ENCODE assay signal across 11 cellular contexts in the genomic region with DNA sequence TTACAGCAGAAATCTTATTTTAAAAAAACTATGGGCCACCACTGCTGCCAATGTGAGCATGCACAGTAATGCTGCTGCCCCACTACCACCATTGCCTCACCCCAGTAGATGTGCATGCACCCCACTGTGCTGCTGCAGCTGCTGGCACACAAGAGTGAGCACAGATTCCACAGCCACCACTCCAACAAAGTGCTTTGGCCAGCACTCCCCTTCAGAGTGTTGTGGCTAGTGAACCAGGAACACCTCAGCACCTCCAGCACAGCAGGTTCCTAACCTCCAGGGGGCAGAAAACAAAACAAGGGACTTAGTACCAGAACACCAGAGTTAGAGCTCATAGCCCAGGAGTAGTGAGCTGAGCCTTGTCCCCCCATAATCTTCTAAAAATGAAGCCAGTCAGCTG.
A peak's percentile ranks its signal among the peaks of the same experiment; 100 is the strongest.
DNase-seq lines count a peak whose midpoint lies in the region; ATAC-seq, FAIRE-seq and TF ChIP-seq lines count a peak whose summit lies in the region.
"Had no signal": no experiment of that assay in that cellular context is flagged by ENCODE, and none has a peak within 500 bp of the region (broad histone marks: within the 10 kb centered on the region; RNA-seq: fewer than 3 reads in every experiment).

No MANE protein-coding gene starts in this region.

- no peaks in the 10 kb centered on the region for H3K27me3 Mint-ChIP-seq in type B pancreatic cell
- H3K27me3 Mint-ChIP-seq: B cell had no signal

- intact Hi-C loops in HepG2 (cut with micrococcal nuclease; ENCODE audit: unreplicated experiment) (no loop called here), right lobe of liver (cut with DNase I) (no loop called here)

- no peak overlapping the region for H3K27ac ChIP-seq in HepG2 (ENCODE audit: extremely low read length, insufficient read depth, low read length)
- no peak overlapping the region for H3K27ac ChIP-seq in right lobe of liver
- H3K27ac ChIP-seq in OCI-LY1 (ENCODE audit: low read depth, low read length, poor library complexity, severe bottlenecking), result no peak overlapping the region

- TF ChIP-seq RAD21 in HepG2 (CRISPR knock-in tag; IDR thresholded peaks at IDR 0.05), result no peak

- H3K9ac ChIP-seq in HepG2 (ENCODE audit: insufficient read depth, low read depth, low read length) (no peak overlapping the region), OCI-LY1 (ENCODE audit: low read length) (no peak overlapping the region)

- TF ChIP-seq EP300 in HepG2 (IDR thresholded peaks at IDR 0.05; ENCODE audit: low read depth in 2 of 2, low read length in 2 of 2), result no peak
- no peak for TF ChIP-seq EP300 in HepG2 (CRISPR knock-in tag; IDR thresholded peaks at IDR 0.05; ENCODE audit: borderline replicate concordance)

- no peaks in the 10 kb centered on the region for H3K36me3 Mint-ChIP-seq in type B pancreatic cell

- H3K9me3 ChIP-seq in HepG2 (ENCODE audit: low read length) (no peaks in the 10 kb centered on the region), right lobe of liver (no peaks in the 10 kb centered on the region), OCI-LY1 (ENCODE audit: low read length) (no peaks in the 10 kb centered on the region)

- H3K27me3 ChIP-seq in HepG2 (ENCODE audit: control insufficient read depth in 1 of 2, insufficient read depth in 2 of 2, low read length in 2 of 2) (no peaks in the 10 kb centered on the region; a peak in 1 of 5 replicates), right lobe of liver (no peaks in the 10 kb centered on the region), OCI-LY1 (ENCODE audit: insufficient read depth, low read length) (no peaks in the 10 kb centered on the region)

- TF ChIP-seq POLR2A in HepG2 (IDR thresholded peaks at IDR 0.05; ENCODE audit: insufficient read depth in 1 of 2, low read depth in 2 of 2, low read length in 2 of 2) (no peak), right lobe of liver (IDR thresholded peaks at IDR 0.05) (no peak), erythroblast (IDR thresholded peaks at IDR 0.05; ENCODE audit: low read length) (no peak)

- no peak overlapping the region for H3K4me3 Mint-ChIP-seq in type B pancreatic cell
- H3K4me3 Mint-ChIP-seq: B cell had no signal

- peak; percentile 19 for DNase-seq in HepG2 (ENCODE audit: low spot score)
- DNase-seq in right lobe of liver, result no peak
- DNase-seq in type B pancreatic cell (ENCODE audit: extremely low spot score, unreplicated experiment), result no peak
- no peak for DNase-seq in NCI-H187 treated with DMSO at 0.1 percent for 48 hours (lab: John Stamatoyannopoulos, UW)
- DNase-seq in germinal center (ENCODE audit: low spot score), result no peak
- DNase-seq in erythroblast (lab: John Stamatoyannopoulos, UW), result no peak
- DNase-seq: activated CD4-positive, CD25-positive, alpha-beta regulatory T cell treated with anti-CD3 and anti-CD28 coated beads, Interleukin-2, amount 50 U/mL, for 72 hours; IMR-90 had no signal

- H3K79me2 ChIP-seq in HepG2 (ENCODE audit: insufficient read depth, low read length) (no peaks in the 10 kb centered on the region), OCI-LY1 (ENCODE audit: insufficient read depth, low read length) (no peaks in the 10 kb centered on the region)

- TF ChIP-seq CTCF in HepG2 (CRISPR knock-in tag; IDR thresholded peaks at IDR 0.05) (peak; percentile 33), right lobe of liver (IDR thresholded peaks at IDR 0.05) (no peak), OCI-LY1 (IDR thresholded peaks at IDR 0.05; ENCODE audit: low read length) (peak; percentile 37; the same call in 1 of the 2 replicates), type B pancreatic cell (conservative IDR thresholded peaks at IDR 0.05) (peak; percentile 38)

- no peaks in the 10 kb centered on the region for H3K4me1 Mint-ChIP-seq in type B pancreatic cell (ENCODE audit: unreplicated experiment)

- H3K36me3 ChIP-seq in HepG2 (replicated peaks in 1 of 2; ENCODE audit: control insufficient read depth in 1 of 2, insufficient read depth in 2 of 2, low read length in 2 of 2) (no peaks in the 10 kb centered on the region), right lobe of liver (no peaks in the 10 kb centered on the region), OCI-LY1 (ENCODE audit: insufficient read depth, low read length) (no peaks in the 10 kb centered on the region)

- BruUV-seq in HepG2 (replicated peaks; lab: Mats Ljungman, UMichigan), result no TSS peak

- H3K4me3 ChIP-seq in HepG2 (replicated peaks in 1 of 3; ENCODE audit: insufficient read depth in 1 of 3, low read depth in 2 of 3, low read length in 3 of 3), result no peak overlapping the region
- no peak overlapping the region for H3K4me3 ChIP-seq in right lobe of liver
- H3K4me3 ChIP-seq in OCI-LY1 (ENCODE audit: low read depth, low read length, poor library complexity, severe bottlenecking), result no peak overlapping the region

- POLR2A ChIA-PET in HepG2 (lab: Yijun Ruan, JAX), result no interaction called here

- H3K4me1 ChIP-seq in HepG2 (ENCODE audit: insufficient read depth, low read length) (no peaks in the 10 kb centered on the region), right lobe of liver (no peaks in the 10 kb centered on the region), OCI-LY1 (ENCODE audit: insufficient read depth, low read length, severe bottlenecking) (no peaks in the 10 kb centered on the region)

- CTCF ChIA-PET in HepG2 (lab: Yijun Ruan, JAX; ENCODE audit: low intra/inter-chr PET ratio, low total read pairs), result no interaction called here

- in situ Hi-C loops in HepG2 (cut with HindIII; ENCODE audit: extremely low pct_ligation_motif_present, low pct_unique_long_range_greater_than_20kb), result no loop called here

- peak; percentile 88 for ATAC-seq in HepG2
- ATAC-seq in right lobe of liver, result no peak
- ATAC-seq in HG02884 (IDR thresholded peaks at IDR 0.05; ENCODE audit: unreplicated experiment), result peak; percentile 51

- no peak overlapping the region for H3K4me2 ChIP-seq in HepG2 (ENCODE audit: low read depth, low read length)
- H3K4me2 ChIP-seq in OCI-LY1 (ENCODE audit: low read length), result no peak overlapping the region

- H3F3A ChIP-seq in OCI-LY1 (ENCODE audit: insufficient read depth, low read length), result no peaks in the 10 kb centered on the region

- no peaks in the 10 kb centered on the region for H3K9me3 Mint-ChIP-seq in type B pancreatic cell

- H2AFZ ChIP-seq in HepG2 (ENCODE audit: low read length) (no peak overlapping the region), OCI-LY1 (ENCODE audit: low read length) (no peak overlapping the region)

- FAIRE-seq in HepG2 (lab: Jason Lieb, UNC), result no peak

- no peak overlapping the region for H3K27ac Mint-ChIP-seq in type B pancreatic cell
- H3K27ac Mint-ChIP-seq: B cell had no signal

- no peaks in the 10 kb centered on the region for H3K9me2 ChIP-seq in OCI-LY1 (ENCODE audit: low read depth, low read length)

- H4K20me1 ChIP-seq in HepG2 (ENCODE audit: insufficient read depth, low read length) (no peaks in the 10 kb centered on the region), OCI-LY1 (ENCODE audit: insufficient read depth, low read length) (no peaks in the 10 kb centered on the region)

TF ChIP-seq in HepG2, 621 proteins besides CTCF, POLR2A, EP300 and RAD21:
- TF ChIP-seq EED (CRISPR knock-in tag; IDR thresholded peaks at IDR 0.05) (no peak), CREB1 (IDR thresholded peaks at IDR 0.05) (no peak), CREB1 (CRISPR knock-in tag; IDR thresholded peaks at IDR 0.05) (no peak), PRPF4 (IDR thresholded peaks at IDR 0.05; ENCODE audit: low read depth, low read length, poor library complexity, severe bottlenecking) (no peak), SRSF9 (IDR thresholded peaks at IDR 0.05; ENCODE audit: borderline replicate concordance, insufficient read depth, low read depth, low read length, poor library complexity, severe bottlenecking) (no peak), AKAP8 (CRISPR knock-in tag; IDR thresholded peaks at IDR 0.05) (no peak), TAF15 (IDR thresholded peaks at IDR 0.05; ENCODE audit: low read depth, low read length, poor library complexity, severe bottlenecking) (no peak)
- TF ChIP-seq, protein P1, sequence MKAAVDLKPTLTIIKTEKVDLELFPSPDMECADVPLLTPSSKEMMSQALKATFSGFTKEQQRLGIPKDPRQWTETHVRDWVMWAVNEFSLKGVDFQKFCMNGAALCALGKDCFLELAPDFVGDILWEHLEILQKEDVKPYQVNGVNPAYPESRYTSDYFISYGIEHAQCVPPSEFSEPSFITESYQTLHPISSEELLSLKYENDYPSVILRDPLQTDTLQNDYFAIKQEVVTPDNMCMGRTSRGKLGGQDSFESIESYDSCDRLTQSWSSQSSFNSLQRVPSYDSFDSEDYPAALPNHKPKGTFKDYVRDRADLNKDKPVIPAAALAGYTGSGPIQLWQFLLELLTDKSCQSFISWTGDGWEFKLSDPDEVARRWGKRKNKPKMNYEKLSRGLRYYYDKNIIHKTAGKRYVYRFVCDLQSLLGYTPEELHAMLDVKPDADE (CRISPR knock-in tag; IDR thresholded peaks at IDR 0.05), result no peak

Comparison
In these comparisons a context has a peak if more than half of its experiments do, and no peak if none do; other contexts are left out.
1. ATAC-seq: peak in HepG2 (single experiment) and HG02884 (single experiment); none in right lobe of liver (0 of 4).
2. CTCF ChIP-seq: peak in HepG2 (single experiment), OCI-LY1 (single experiment) and type B pancreatic cell (single experiment); none in right lobe of liver (0 of 4).